Comparison of ENCODE assay signal across 11 cellular contexts in genomic region chr1:52674497-52675384, GRCh38. TPM values are rescaled to one million over a fixed set of nuclear protein-coding genes. Genes with fewer than 3 reads are reported as not detected.
DNase-seq lines count a peak whose midpoint lies in the region; ATAC-seq, FAIRE-seq and TF ChIP-seq lines count a peak whose summit lies in the region.
"Had no signal": no experiment of that assay in that cellular context is flagged by ENCODE, and none has a peak within 500 bp of the region (broad histone marks: within the 10 kb centered on the region; RNA-seq: fewer than 3 reads in every experiment).

No MANE protein-coding gene starts in this region.

- no peaks in the 10 kb centered on the region for H3K79me2 ChIP-seq in H1 (ENCODE audit: control insufficient read depth in 1 of 2, insufficient read depth in 2 of 2, low read length in 2 of 2)

- TF ChIP-seq POLR2A in H1 (IDR thresholded peaks at IDR 0.05; ENCODE audit: control extremely low read depth in 1 of 2, low read depth in 2 of 2, low read length in 2 of 2) = no peak
- no peak for TF ChIP-seq POLR2A in gastrocnemius medialis (IDR thresholded peaks at IDR 0.05)
- no peak for TF ChIP-seq POLR2A in esophagus squamous epithelium (IDR thresholded peaks at IDR 0.05)

- peak; percentile 13 for FAIRE-seq in H1 (lab: Jason Lieb, UNC)

- no peak overlapping the region for H2AFZ ChIP-seq in H1 (ENCODE audit: low read length)

- no peak overlapping the region for H2BK5ac ChIP-seq in H1 (ENCODE audit: low read depth, low read length)

- peak overlapping the region; percentile 80 for H3K27ac Mint-ChIP-seq in activated T-cell treated with anti-CD3 and anti-CD28 coated beads, Interleukin-2, amount 50 U/mL, for 72 hours

- H3K23ac ChIP-seq in H1 (ENCODE audit: insufficient read length) = no peak overlapping the region

- no peak overlapping the region for H4K91ac ChIP-seq in H1 (replicated peaks; ENCODE audit: insufficient read length, low read length)

- H3K27ac ChIP-seq in Panc1 (ENCODE audit: low read length) = no peak overlapping the region
- H3K27ac ChIP-seq in H1 (ENCODE audit: low read depth, low read length) = no peak overlapping the region
- peak overlapping the region; percentile 87 to 91 (median 90) for H3K27ac ChIP-seq in gastrocnemius medialis
- H3K27ac ChIP-seq in esophagus squamous epithelium = peak overlapping the region in 1 of 4 donors; percentile 40
- H3K27ac ChIP-seq in right atrium auricular region = no peak overlapping the region
- H3K27ac ChIP-seq: heart right ventricle had no signal

- H3K27me3 ChIP-seq in Panc1 (ENCODE audit: control insufficient read depth, insufficient read depth, low read length) = no peaks in the 10 kb centered on the region
- H3K27me3 ChIP-seq in H1 (replicated peaks in 1 of 4; ENCODE audit: control insufficient read depth in 3 of 4, extremely low read depth in 1 of 4, insufficient read depth in 3 of 4, low read length in 3 of 4) = no peaks in the 10 kb centered on the region
- H3K27me3 ChIP-seq in gastrocnemius medialis = no peaks in the 10 kb centered on the region
- H3K27me3 ChIP-seq in esophagus squamous epithelium = no peaks in the 10 kb centered on the region
- H3K27me3 ChIP-seq in right atrium auricular region = no peaks in the 10 kb centered on the region
- H3K27me3 ChIP-seq: heart right ventricle had no signal

- no peak overlapping the region for H3K4me3 ChIP-seq in Panc1 (ENCODE audit: low read depth in 2 of 2, low read length in 2 of 2)
- H3K4me3 ChIP-seq in H1 (ENCODE audit: extremely low read depth in 1 of 4, insufficient read depth in 2 of 4, low read depth in 3 of 4, low read length in 4 of 4) = no peak overlapping the region
- H3K4me3 ChIP-seq in gastrocnemius medialis = no peak overlapping the region
- no peak overlapping the region for H3K4me3 ChIP-seq in esophagus squamous epithelium
- no peak overlapping the region for H3K4me3 ChIP-seq in right atrium auricular region
- H3K4me3 ChIP-seq: heart right ventricle had no signal

- H3K36me3 ChIP-seq in Panc1 (ENCODE audit: control insufficient read depth, insufficient read depth, low read length) (no peaks in the 10 kb centered on the region), H1 (ENCODE audit: control insufficient read depth in 2 of 4, insufficient read depth in 4 of 4, low read length in 3 of 4) (no peaks in the 10 kb centered on the region), gastrocnemius medialis (no peaks in the 10 kb centered on the region), esophagus squamous epithelium (no peaks in the 10 kb centered on the region), right atrium auricular region (no peaks in the 10 kb centered on the region)
- H3K36me3 ChIP-seq: heart right ventricle had no signal

- no peaks in the 10 kb centered on the region for H3K36me3 Mint-ChIP-seq in activated T-cell treated with anti-CD3 and anti-CD28 coated beads, Interleukin-2, amount 50 U/mL, for 72 hours (ENCODE audit: insufficient read depth in 2 of 2)

- H3K14ac ChIP-seq in H1 (ENCODE audit: insufficient read length) = no peak overlapping the region

- CTCF ChIA-PET in Panc1 (lab: Charles Lee) = interaction anchor here (0.6 kb wide), 1 partner anchor 14 kb away, joined by 3 read pairs; no protein-coding TSS in a partner anchor
- CTCF ChIA-PET in H1 (lab: Charles Lee; ENCODE audit: partially characterized antibody) = interaction anchor here (0.5 to 1.2 kb wide), 2 partner anchors 13 to 216 kb away, joined by 3 read pairs; no protein-coding TSS in a partner anchor

- H3K9me3 Mint-ChIP-seq in activated T-cell treated with anti-CD3 and anti-CD28 coated beads, Interleukin-2, amount 50 U/mL, for 72 hours = no peaks in the 10 kb centered on the region

- no TSS peak for BruUV-seq in Panc1 (replicated peaks; lab: Mats Ljungman, UMichigan)

- peak in 1 of 2 donors; percentile 54 for ATAC-seq in activated T-cell treated with anti-CD3 and anti-CD28 coated beads, Interleukin-2, amount 50 U/mL, for 72 hours (replicated peaks in 1 of 2)
- peak; percentile 53; the same call in 1 of the 2 replicates for ATAC-seq in Panc1
- ATAC-seq in gastrocnemius medialis = no peak
- no peak for ATAC-seq in HG02798 (IDR thresholded peaks at IDR 0.05; ENCODE audit: poor library complexity, unreplicated experiment)
- ATAC-seq: heart right ventricle had no signal

- no peak overlapping the region for H3K4ac ChIP-seq in H1 (replicated peaks; ENCODE audit: insufficient read length, low read depth, low read length)

- no peak for TF ChIP-seq EP300 in H1 (IDR thresholded peaks at IDR 0.05; ENCODE audit: borderline replicate concordance in 1 of 2, low read depth in 2 of 2, low read length in 2 of 2)

- no peak overlapping the region for H3K56ac ChIP-seq in H1 (replicated peaks; ENCODE audit: insufficient read length, low read depth, low read length)

- no peak overlapping the region for H4K5ac ChIP-seq in H1 (ENCODE audit: insufficient read length, low read depth, low read length)

- H2BK120ac ChIP-seq in H1 (replicated peaks; ENCODE audit: low read depth, low read length) = no peak overlapping the region

- H3K79me1 ChIP-seq in H1 (ENCODE audit: low read depth, low read length) = no peaks in the 10 kb centered on the region

- H3K4me1 ChIP-seq in Panc1 (ENCODE audit: control insufficient read depth, insufficient read depth, low read length) (no peaks in the 10 kb centered on the region), H1 (replicated peaks in 1 of 4; ENCODE audit: control insufficient read depth in 3 of 4, insufficient read depth in 4 of 4, low read length in 3 of 4) (peaks cover 0 to 7% (median 2%) of the 10 kb centered on the region in 4 experiments; a peak in 3 of 7 replicates), gastrocnemius medialis (peaks cover 35 to 68% of the 10 kb centered on the region in 2 donors), esophagus squamous epithelium (peaks cover 0 to 21% (median 6%) of the 10 kb centered on the region in 3 donors), right atrium auricular region (peaks cover 0 to 19% of the 10 kb centered on the region in 2 donors)

- no peak overlapping the region for H3K4me2 ChIP-seq in H1 (ENCODE audit: insufficient read depth in 1 of 2, low read depth in 2 of 2, low read length in 2 of 2)

- TF ChIP-seq RAD21 in H1 (IDR thresholded peaks at IDR 0.05 in 1 of 2, conservative IDR thresholded peaks at IDR 0.05 in 1 of 2; ENCODE audit: low read depth in 2 of 2, low read length in 2 of 2) = no peak

- no peak overlapping the region; the same call in 1 of the 2 replicates for H2BK12ac ChIP-seq in H1 (ENCODE audit: low read depth, low read length)

- no peak overlapping the region for H2AK5ac ChIP-seq in H1 (ENCODE audit: low read depth, low read length)

- TF ChIP-seq CTCF in Panc1 (IDR thresholded peaks at IDR 0.05) = no peak
- no peak for TF ChIP-seq CTCF in H1 (IDR thresholded peaks at IDR 0.05; ENCODE audit: control extremely low read depth in 1 of 3, insufficient read depth in 1 of 3, low read depth in 1 of 3, low read length in 3 of 3)
- no peak for TF ChIP-seq CTCF in gastrocnemius medialis (IDR thresholded peaks at IDR 0.05 in 4 of 5, conservative IDR thresholded peaks at IDR 0.05 in 1 of 5)
- TF ChIP-seq CTCF in esophagus squamous epithelium (IDR thresholded peaks at IDR 0.05) = no peak
- no peak for TF ChIP-seq CTCF in right atrium auricular region (IDR thresholded peaks at IDR 0.05)

- intact Hi-C loops in Panc1 (cut with micrococcal nuclease; ENCODE audit: unreplicated experiment) (no loop called here), gastrocnemius medialis (cut with DNase I; ENCODE audit: low total_unique reads) (loop anchor here (1.0 kb wide), 1 partner anchor 70 kb away; no protein-coding TSS in a partner anchor), esophagus squamous epithelium (cut with DNase I) (no loop called here)

- in situ Hi-C loops in Panc1 (cut with HindIII; ENCODE audit: low pct_unique_long_range_greater_than_20kb, low sequenced_read_pairs) = no loop called here
- in situ Hi-C loops in gastrocnemius medialis (cut with MboI; ENCODE audit: low sequenced_read_pairs in 4 of 4) = loop anchor here (25.0 kb wide), 3 partner anchors 237 to 537 kb away; partner anchors contain the start of genes ORC1 (in 3 of the 4), PRPF38A (in 3 of the 4) and ZFYVE9 (in 3 of the 4)

- H3K27me3 Mint-ChIP-seq in activated T-cell treated with anti-CD3 and anti-CD28 coated beads, Interleukin-2, amount 50 U/mL, for 72 hours (ENCODE audit: low read depth) = no peaks in the 10 kb centered on the region

- WGBS in H1 (ENCODE audit: extremely low coverage in 1 of 2, insufficient coverage in 1 of 2, insufficient read length in 1 of 2, insufficient replicate concordance in 2 of 2, low coverage in 1 of 2, low lambda C conversion rate in 2 of 2, missing lambda C conversion rate in 1 of 2), 2 experiments = 90% methylated on average over 6 of the region's 6 CpGs; no CpG with 5 or more reads in 1 of the 2 experiments
- 50 to 70% methylated on average over 6 of the region's 6 CpGs for WGBS in esophagus squamous epithelium, 2 donors

- no peak overlapping the region for H3K9ac ChIP-seq in H1 (replicated peaks in 1 of 4; ENCODE audit: extremely low read depth in 1 of 4, low read depth in 3 of 4, low read length in 3 of 4)

- H4K8ac ChIP-seq in H1 (ENCODE audit: extremely low read depth, insufficient read depth, low read length) = no peak overlapping the region

- no peak overlapping the region for H2BK15ac ChIP-seq in H1 (ENCODE audit: low read length)

- POLR2A ChIA-PET in Panc1 (lab: Charles Lee) (no interaction called here), H1 (lab: Charles Lee; ENCODE audit: partially characterized antibody) (interaction anchor here (0.6 to 0.9 kb wide), 3 partner anchors 12 to 270 kb away, joined by 3 read pairs; partner anchors contain the start of genes GPX7, ORC1 and PRPF38A)

- H4K20me1 ChIP-seq in H1 (replicated peaks in 1 of 2; ENCODE audit: control insufficient read depth in 1 of 2, insufficient read depth in 2 of 2, low read length in 2 of 2) = no peaks in the 10 kb centered on the region

- H3K9me3 ChIP-seq in Panc1 (ENCODE audit: control insufficient read depth, insufficient read depth, low read depth, low read length) (no peaks in the 10 kb centered on the region), H1 (ENCODE audit: insufficient read depth in 2 of 2, low read depth in 1 of 2, low read length in 1 of 2) (no peaks in the 10 kb centered on the region), gastrocnemius medialis (no peaks in the 10 kb centered on the region), esophagus squamous epithelium (no peaks in the 10 kb centered on the region), right atrium auricular region (no peaks in the 10 kb centered on the region)
- H3K9me3 ChIP-seq: heart right ventricle had no signal

- H2BK20ac ChIP-seq in H1 (ENCODE audit: low read length) = no peak overlapping the region

- no peak overlapping the region for H3K18ac ChIP-seq in H1 (ENCODE audit: extremely low read depth, low read length)

- no peak for DNase-seq in activated T-cell treated with anti-CD3 and anti-CD28 coated beads, Interleukin-2, amount 50 U/mL, for 72 hours
- DNase-seq in activated T-cell treated with anti-CD3 and anti-CD28 coated beads, Interleukin-2, amount 50 U/mL, for 1 hour = no peak
- no peak for DNase-seq in Panc1 (ENCODE audit: low read depth, low spot score)
- DNase-seq in H1 (ENCODE audit: low read depth in 1 of 2, low spot score in 2 of 2) = no peak
- no peak for DNase-seq in gastrocnemius medialis
- no peak for DNase-seq in esophagus squamous epithelium (lab: John Stamatoyannopoulos, UW)
- DNase-seq in right atrium auricular region (ENCODE audit: low spot score) = no peak
- DNase-seq: heart right ventricle, NCI-H526 treated with DMSO at 0.1 percent for 48 hours, nucleus accumbens had no signal

- peaks cover 15% of the 10 kb centered on the region for H3K4me1 Mint-ChIP-seq in activated T-cell treated with anti-CD3 and anti-CD28 coated beads, Interleukin-2, amount 50 U/mL, for 72 hours (ENCODE audit: low read depth)

- H3K23me2 ChIP-seq in H1 (ENCODE audit: low read depth, low read length) = no peaks in the 10 kb centered on the region

- no peak overlapping the region for H3K4me3 Mint-ChIP-seq in activated T-cell treated with anti-CD3 and anti-CD28 coated beads, Interleukin-2, amount 50 U/mL, for 72 hours

RNA-seq across cellular contexts. Expression of gene COA7, which starts 23.4 kb away (rescaled TPM):
- total RNA-seq in activated T-cell treated with anti-CD3 and anti-CD28 coated beads, Interleukin-2, amount 50 U/mL, for 72 hours = 10 to 100 TPM; 13.8 to 20.4 TPM
- 44.9 TPM for total RNA-seq in Panc1 (2021; ENCODE audit: unreplicated experiment)
- 26.8 TPM for polyA plus RNA-seq in Panc1 (2012; ENCODE audit: insufficient read length)
- total RNA-seq in H1 (2021; fragmentation: NEBNext Ultra II Directional; extraction: Animal tissue kit (Norgen Biotek cat#: 25700)) = 61.8 and 62.6 TPM in 2 replicates
- 17.0 and 23.2 TPM in 2 replicates for polyA plus RNA-seq in H1 (2011; rRNA removed)
- polyA plus RNA-seq in H1 (2011; cell fraction: cytosol; rRNA removed) = 29.6 TPM
- 18.2 TPM for polyA plus RNA-seq in H1 (2011; cell fraction: nucleus; rRNA removed)
- 41.9 to 58.1 TPM (median 47.4 TPM) in 4 replicates for polyA plus RNA-seq in H1 (2012, experiment 1 of 2)
- polyA plus RNA-seq in H1 (2012, experiment 2 of 2) = 8.0 TPM
- polyA plus RNA-seq in H1 (2013, experiment 1 of 2) = 18.0 TPM
- polyA plus RNA-seq in H1 (2013, experiment 2 of 2) = 17.4 TPM
- 76.6 and 78.7 TPM in 2 replicates for polyA minus RNA-seq in H1 (2011; rRNA and poly(A)+ RNA removed)
- polyA minus RNA-seq in H1 (2011; cell fraction: cytosol; rRNA and poly(A)+ RNA removed) = 14.5 TPM
- 18.3 TPM for polyA minus RNA-seq in H1 (2011; cell fraction: nucleus; rRNA and poly(A)+ RNA removed)
- 10 to 100 TPM; 18.7 to 22.3 (median 20.1) TPM for total RNA-seq in gastrocnemius medialis
- total RNA-seq in esophagus squamous epithelium = 10 to 100 TPM; 11.2 to 13.5 (median 12.3) TPM
- 10 to 100 TPM in 1 of 2 donors, 1 to 10 TPM in 1; 8.7 to 10.6 TPM for total RNA-seq in right atrium auricular region

RNA-seq across cellular contexts. Expression of gene SHISAL2A, which starts 41.8 kb away (rescaled TPM):
- total RNA-seq in activated T-cell treated with anti-CD3 and anti-CD28 coated beads, Interleukin-2, amount 50 U/mL, for 72 hours = 1 to 10 TPM; 9.0 to 9.2 TPM
- total RNA-seq in Panc1 (2021; ENCODE audit: unreplicated experiment) (0.23 TPM), gastrocnemius medialis (under 1 TPM in 2 of 4 donors, not detected in 2; 0.33 to 0.41 TPM), esophagus squamous epithelium (1 to 10 TPM in 1 of 4 donors, not detected in 3; 1.7 TPM), right atrium auricular region (not detected)
- 0.39 TPM for polyA plus RNA-seq in Panc1 (2012; ENCODE audit: insufficient read length)
- total RNA-seq in H1 (2021; fragmentation: NEBNext Ultra II Directional; extraction: Animal tissue kit (Norgen Biotek cat#: 25700)) = 0.50 and 0.74 TPM in 2 replicates
- 1.8 and 2.1 TPM in 2 replicates for polyA plus RNA-seq in H1 (2011; rRNA removed)
- 1.7 TPM for polyA plus RNA-seq in H1 (2011; cell fraction: cytosol; rRNA removed)
- 1.6 TPM for polyA plus RNA-seq in H1 (2011; cell fraction: nucleus; rRNA removed)
- polyA plus RNA-seq in H1 (2012, experiment 1 of 2) = 0.29 to 1.8 TPM (median 1.1 TPM) in 4 replicates
- polyA plus RNA-seq in H1 (2012, experiment 2 of 2) = 1.2 TPM
- 0.93 TPM for polyA plus RNA-seq in H1 (2013, experiment 1 of 2)
- polyA plus RNA-seq in H1 (2013, experiment 2 of 2) = 1.2 TPM
- 0.90 and 3.2 TPM in 2 replicates for polyA minus RNA-seq in H1 (2011; rRNA and poly(A)+ RNA removed)
- polyA minus RNA-seq in H1 (2011; cell fraction: cytosol; rRNA and poly(A)+ RNA removed) = not detected
- polyA minus RNA-seq in H1 (2011; cell fraction: nucleus; rRNA and poly(A)+ RNA removed) = 1.4 TPM

RNA-seq across cellular contexts. Expression of gene ZYG11B, which starts 51.5 kb away (rescaled TPM):
- total RNA-seq in activated T-cell treated with anti-CD3 and anti-CD28 coated beads, Interleukin-2, amount 50 U/mL, for 72 hours = 10 to 100 TPM; 13.4 to 13.9 TPM
- total RNA-seq in Panc1 (2021; ENCODE audit: unreplicated experiment) (30.7 TPM), gastrocnemius medialis (100 to 1,000 TPM; 136 to 248 (median 194) TPM), esophagus squamous epithelium (10 to 100 TPM; 13.9 to 27.8 (median 18.4) TPM), right atrium auricular region (10 to 100 TPM; 44.1 to 70.7 TPM)
- 6.8 TPM for polyA plus RNA-seq in Panc1 (2012; ENCODE audit: insufficient read length)
- total RNA-seq in H1 (2021; fragmentation: NEBNext Ultra II Directional; extraction: Animal tissue kit (Norgen Biotek cat#: 25700)) = 20.9 and 21.4 TPM in 2 replicates
- 4.4 TPM in 2 replicates for polyA plus RNA-seq in H1 (2011; rRNA removed)
- polyA plus RNA-seq in H1 (2011; cell fraction: cytosol; rRNA removed) = 5.9 TPM
- polyA plus RNA-seq in H1 (2011; cell fraction: nucleus; rRNA removed) = 4.3 TPM
- polyA plus RNA-seq in H1 (2012, experiment 1 of 2) = 3.5 to 5.6 TPM (median 4.8 TPM) in 4 replicates
- 0.51 TPM for polyA plus RNA-seq in H1 (2012, experiment 2 of 2)
- 7.0 TPM for polyA plus RNA-seq in H1 (2013, experiment 1 of 2)
- polyA plus RNA-seq in H1 (2013, experiment 2 of 2) = 7.6 TPM
- 36.7 and 49.8 TPM in 2 replicates for polyA minus RNA-seq in H1 (2011; rRNA and poly(A)+ RNA removed)
- 8.7 TPM for polyA minus RNA-seq in H1 (2011; cell fraction: cytosol; rRNA and poly(A)+ RNA removed)
- polyA minus RNA-seq in H1 (2011; cell fraction: nucleus; rRNA and poly(A)+ RNA removed) = 23.1 TPM

Comparison
In these comparisons a context has a peak if more than half of its experiments do, and no peak if none do; other contexts are left out.
1. H3K27ac ChIP-seq: peak in gastrocnemius medialis (4 of 4); none in Panc1 (single experiment), H1 (single experiment) and right atrium auricular region (0 of 2).